In the genomic region with DNA sequence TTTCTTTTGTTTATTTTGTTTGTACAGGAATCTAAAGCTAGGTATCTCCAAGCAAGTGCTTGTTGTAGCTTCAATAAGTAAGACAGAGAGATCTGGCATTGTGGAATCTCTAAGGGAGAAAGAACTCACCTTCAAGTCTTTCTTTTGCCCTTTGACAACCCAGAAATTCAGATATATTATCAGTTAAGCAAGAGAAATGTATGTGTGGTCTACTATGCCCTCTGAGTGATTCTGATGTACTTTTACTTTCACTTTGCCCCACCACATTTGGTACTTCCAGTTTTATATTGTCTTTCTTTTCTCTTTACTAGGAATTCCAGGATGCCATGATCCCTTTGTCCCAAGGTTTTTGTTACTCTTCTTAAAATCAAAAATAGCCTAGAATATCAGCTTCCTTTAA, we compare ENCODE assay signal across 17 cellular contexts.
DNase-seq lines count a peak whose midpoint lies in the region; ATAC-seq, FAIRE-seq and TF ChIP-seq lines count a peak whose summit lies in the region.
"Had no signal": no experiment of that assay in that cellular context is flagged by ENCODE, and none has a peak within 500 bp of the region (broad histone marks: within the 10 kb centered on the region; RNA-seq: fewer than 3 reads in every experiment).

No MANE protein-coding gene starts in this region.

- H3K4me1 Mint-ChIP-seq in GM23338: peaks cover 10% of the 10 kb centered on the region; the same call in 2 of the 3 replicates
- H3K4me1 Mint-ChIP-seq: naive B cell had no signal

- TF ChIP-seq EP300 in HepG2 (IDR thresholded peaks at IDR 0.05; ENCODE audit: low read depth in 2 of 2, low read length in 2 of 2): no peak
- no peak for TF ChIP-seq EP300 in HepG2 (CRISPR knock-in tag; IDR thresholded peaks at IDR 0.05; ENCODE audit: borderline replicate concordance)

- no peaks in the 10 kb centered on the region for H3K79me2 ChIP-seq in HepG2 (ENCODE audit: insufficient read depth, low read length)
- no peaks in the 10 kb centered on the region for H3K79me2 ChIP-seq in KMS-11 (ENCODE audit: insufficient read depth, low read depth)
- H3K79me2 ChIP-seq in GM23338 (replicated peaks; ENCODE audit: insufficient read depth): no peaks in the 10 kb centered on the region

- BruUV-seq in HepG2 (replicated peaks; lab: Mats Ljungman, UMichigan): no TSS peak

- H3F3A ChIP-seq in GM23338 (replicated peaks; ENCODE audit: low read depth): no peaks in the 10 kb centered on the region

- no peaks in the 10 kb centered on the region for H3K27me3 ChIP-seq in liver (ENCODE audit: control insufficient read depth in 4 of 4, insufficient read depth in 4 of 4, low read length in 3 of 4)
- no peaks in the 10 kb centered on the region; a peak in 1 of 5 replicates for H3K27me3 ChIP-seq in HepG2 (ENCODE audit: control insufficient read depth in 1 of 2, insufficient read depth in 2 of 2, low read length in 2 of 2)
- H3K27me3 ChIP-seq in KMS-11 (ENCODE audit: insufficient read depth, low read depth): no peaks in the 10 kb centered on the region
- no peaks in the 10 kb centered on the region for H3K27me3 ChIP-seq in GM23338 (ENCODE audit: insufficient read depth)
- H3K27me3 ChIP-seq: cardiac muscle cell, upper lobe of right lung had no signal

- no peak overlapping the region for H3K4me3 Mint-ChIP-seq in GM23338
- H3K4me3 Mint-ChIP-seq: naive B cell; stimulated activated memory B cell treated with anti-CD40 and anti-IgM and Interleukin-4, amounts not matched to agents 10 μg/mL and 1 μg/mL and 100 μg/mL, for 72 hours had no signal

- H3K27ac Mint-ChIP-seq in GM23338: no peak overlapping the region
- H3K27ac Mint-ChIP-seq: naive B cell; stimulated activated memory B cell treated with anti-CD40 and anti-IgM and Interleukin-4, amounts not matched to agents 10 μg/mL and 1 μg/mL and 100 μg/mL, for 72 hours had no signal

- no peaks in the 10 kb centered on the region for H3K9me3 Mint-ChIP-seq in GM23338

- H3K9me3 ChIP-seq in liver (ENCODE audit: control insufficient read depth in 4 of 4, low read length in 3 of 4) (no peaks in the 10 kb centered on the region), HepG2 (ENCODE audit: low read length) (no peaks in the 10 kb centered on the region)
- H3K9me3 ChIP-seq: upper lobe of right lung had no signal

- H3K27me3 Mint-ChIP-seq in GM23338 (ENCODE audit: insufficient read depth, low read depth, poor library complexity): no peaks in the 10 kb centered on the region
- H3K27me3 Mint-ChIP-seq: naive B cell; stimulated activated memory B cell treated with anti-CD40 and anti-IgM and Interleukin-4, amounts not matched to agents 10 μg/mL and 1 μg/mL and 100 μg/mL, for 72 hours had no signal

- no peak for TF ChIP-seq POLR2A in HepG2 (IDR thresholded peaks at IDR 0.05; ENCODE audit: insufficient read depth in 1 of 2, low read depth in 2 of 2, low read length in 2 of 2)

- peaks cover 0 to 5% (median 0%) of the 10 kb centered on the region in 4 donors for H3K4me1 ChIP-seq in liver (ENCODE audit: control insufficient read depth in 4 of 4, insufficient read depth in 4 of 4, low read length in 3 of 4)
- no peaks in the 10 kb centered on the region for H3K4me1 ChIP-seq in HepG2 (ENCODE audit: insufficient read depth, low read length)
- H3K4me1 ChIP-seq in KMS-11 (ENCODE audit: low read depth, poor library complexity, severe bottlenecking): peaks cover 3% of the 10 kb centered on the region
- peaks cover 9% of the 10 kb centered on the region for H3K4me1 ChIP-seq in GM23338 (ENCODE audit: insufficient read depth)
- H3K4me1 ChIP-seq: upper lobe of right lung had no signal

- CTCF ChIA-PET in HepG2 (lab: Yijun Ruan, JAX; ENCODE audit: low intra/inter-chr PET ratio, low total read pairs): no interaction called here

- no peaks in the 10 kb centered on the region for H3K36me3 Mint-ChIP-seq in GM23338 (ENCODE audit: low read depth)
- H3K36me3 Mint-ChIP-seq: naive B cell; stimulated activated memory B cell treated with anti-CD40 and anti-IgM and Interleukin-4, amounts not matched to agents 10 μg/mL and 1 μg/mL and 100 μg/mL, for 72 hours had no signal

- intact Hi-C loops in HepG2 (cut with micrococcal nuclease; ENCODE audit: unreplicated experiment): no loop called here

- in situ Hi-C loops in HepG2 (cut with HindIII; ENCODE audit: extremely low pct_ligation_motif_present, low pct_unique_long_range_greater_than_20kb): no loop called here
- in situ Hi-C loops in astrocyte of the spinal cord (cut with HindIII; ENCODE audit: low sequenced_read_pairs): no loop called here

- H3K9ac ChIP-seq in liver (ENCODE audit: low read depth in 1 of 2, low read length in 2 of 2) (no peak overlapping the region), HepG2 (ENCODE audit: insufficient read depth, low read depth, low read length) (no peak overlapping the region), KMS-11 (no peak overlapping the region; the same call in 1 of the 2 replicates)

- H3K4me2 ChIP-seq in HepG2 (ENCODE audit: low read depth, low read length): no peak overlapping the region
- H3K4me2 ChIP-seq in KMS-11: peak overlapping the region; percentile 41
- H3K4me2 ChIP-seq in GM23338: no peak overlapping the region

- no peak for TF ChIP-seq CTCF in liver (IDR thresholded peaks at IDR 0.05; ENCODE audit: low read depth, low read length, missing input control)
- no peak for TF ChIP-seq CTCF in HepG2 (CRISPR knock-in tag; IDR thresholded peaks at IDR 0.05)
- TF ChIP-seq CTCF in KMS-11 (conservative IDR thresholded peaks at IDR 0.05; ENCODE audit: low read depth, low read length): no peak
- TF ChIP-seq CTCF in astrocyte of the spinal cord (IDR thresholded peaks at IDR 0.05; ENCODE audit: low read depth, low read length): no peak
- TF ChIP-seq CTCF in GM23338 (conservative IDR thresholded peaks at IDR 0.05; ENCODE audit: low read depth in 2 of 2): no peak

- FAIRE-seq in HepG2 (lab: Jason Lieb, UNC): no peak
- FAIRE-seq: H54 had no signal

- DNase-seq in HepG2 (ENCODE audit: low spot score): no peak
- peak; percentile 6 for DNase-seq in astrocyte of the spinal cord (ENCODE audit: low read depth, low spot score)
- DNase-seq in GM23338 (ENCODE audit: low spot score): no peak
- no peak for DNase-seq in NCI-H146 treated with DMSO at 0.1 percent for 48 hours (lab: John Stamatoyannopoulos, UW; ENCODE audit: unreplicated experiment)
- DNase-seq in activated effector memory CD4-positive, alpha-beta T cell treated with anti-CD3 and anti-CD28 coated beads, Interleukin-2, amount 50 U/mL, for 16 hours: no peak
- DNase-seq: activated CD4-positive, alpha-beta T cell treated with anti-CD3 and anti-CD28 coated beads for 48 hours; DMS79; naive B cell; stimulated activated CD4-positive, alpha-beta T cell treated with anti-CD3 and anti-CD28 coated beads, Interleukin-4, amount 100 ng/mL, for 4 hours; upper lobe of right lung had no signal

- no peak for ATAC-seq in HepG2
- ATAC-seq in GM23338: no peak
- no peak for ATAC-seq in HG02678 (IDR thresholded peaks at IDR 0.05; ENCODE audit: unreplicated experiment)
- ATAC-seq: stimulated activated memory B cell treated with anti-CD40 and anti-IgM and Interleukin-4, amounts not matched to agents 10 μg/mL and 1 μg/mL and 100 μg/mL, for 72 hours; upper lobe of right lung had no signal

- H3K9me2 ChIP-seq in GM23338 (ENCODE audit: insufficient read depth): no peaks in the 10 kb centered on the region

- TF ChIP-seq RAD21 in liver (IDR thresholded peaks at IDR 0.05) (no peak), HepG2 (CRISPR knock-in tag; IDR thresholded peaks at IDR 0.05) (no peak)

- POLR2A ChIA-PET in HepG2 (lab: Yijun Ruan, JAX): no interaction called here

- no peaks in the 10 kb centered on the region for H3K36me3 ChIP-seq in liver (ENCODE audit: control insufficient read depth in 4 of 4, insufficient read depth in 3 of 4, low read depth in 1 of 4, low read length in 3 of 4)
- H3K36me3 ChIP-seq in HepG2 (replicated peaks in 1 of 2; ENCODE audit: control insufficient read depth in 1 of 2, insufficient read depth in 2 of 2, low read length in 2 of 2): no peaks in the 10 kb centered on the region
- no peaks in the 10 kb centered on the region for H3K36me3 ChIP-seq in KMS-11 (ENCODE audit: insufficient read depth)
- H3K36me3 ChIP-seq in GM23338 (ENCODE audit: insufficient read depth): no peaks in the 10 kb centered on the region
- H3K36me3 ChIP-seq: cardiac muscle cell, upper lobe of right lung had no signal

- H3K4me3 ChIP-seq in liver (ENCODE audit: low read depth in 1 of 3, low read length in 3 of 3) (peak overlapping the region; percentile 5 to 53 (median 19)), HepG2 (replicated peaks in 1 of 3; ENCODE audit: insufficient read depth in 1 of 3, low read depth in 2 of 3, low read length in 3 of 3) (no peak overlapping the region), KMS-11 (IDR thresholded peaks at IDR 0.05; ENCODE audit: insufficient read depth, low read depth, low read length) (no peak overlapping the region), astrocyte of the spinal cord (ENCODE audit: low read depth, low read length) (no peak overlapping the region), GM23338 (no peak overlapping the region)
- H3K4me3 ChIP-seq: cardiac muscle cell, upper lobe of right lung had no signal

- H3K27ac ChIP-seq in liver (ENCODE audit: low read depth in 1 of 2, low read length in 2 of 2) (no peak overlapping the region), HepG2 (ENCODE audit: extremely low read length, insufficient read depth, low read length) (no peak overlapping the region), KMS-11 (no peak overlapping the region), GM23338 (ENCODE audit: low read depth) (no peak overlapping the region)
- H3K27ac ChIP-seq: cardiac muscle cell, RWPE1, upper lobe of right lung had no signal

- no peaks in the 10 kb centered on the region for H4K20me1 ChIP-seq in HepG2 (ENCODE audit: insufficient read depth, low read length)
- H4K20me1 ChIP-seq in KMS-11 (ENCODE audit: insufficient read depth): no peaks in the 10 kb centered on the region
- H4K20me1 ChIP-seq in GM23338 (replicated peaks; ENCODE audit: insufficient read depth): no peaks in the 10 kb centered on the region

- H2AFZ ChIP-seq in HepG2 (ENCODE audit: low read length) (no peak overlapping the region), KMS-11 (ENCODE audit: low read depth) (peak overlapping the region; percentile 60), GM23338 (no peak overlapping the region)

TF ChIP-seq in liver, 16 proteins besides CTCF, POLR2A, EP300 and RAD21 (continues in another document):
- TF ChIP-seq RXRA (IDR thresholded peaks at IDR 0.05) (no peak), MAX (IDR thresholded peaks at IDR 0.05) (no peak)

TF ChIP-seq in HepG2, 621 proteins besides CTCF, POLR2A, EP300 and RAD21 (continues in another document):
- TF ChIP-seq SNAPC5 (CRISPR knock-in tag; IDR thresholded peaks at IDR 0.05; ENCODE audit: borderline replicate concordance) (no peak), ETV5 (CRISPR knock-in tag; IDR thresholded peaks at IDR 0.05; ENCODE audit: borderline replicate concordance) (no peak)

Comparison
In these comparisons a context has a peak if more than half of its experiments do, and no peak if none do; other contexts are left out.
1. H3K4me3 ChIP-seq: peak in liver (3 of 3); none in HepG2 (0 of 3), KMS-11 (single experiment), astrocyte of the spinal cord (single experiment) and GM23338 (single experiment).